ENCODE assay signal across 2 cellular contexts in the genomic region with DNA sequence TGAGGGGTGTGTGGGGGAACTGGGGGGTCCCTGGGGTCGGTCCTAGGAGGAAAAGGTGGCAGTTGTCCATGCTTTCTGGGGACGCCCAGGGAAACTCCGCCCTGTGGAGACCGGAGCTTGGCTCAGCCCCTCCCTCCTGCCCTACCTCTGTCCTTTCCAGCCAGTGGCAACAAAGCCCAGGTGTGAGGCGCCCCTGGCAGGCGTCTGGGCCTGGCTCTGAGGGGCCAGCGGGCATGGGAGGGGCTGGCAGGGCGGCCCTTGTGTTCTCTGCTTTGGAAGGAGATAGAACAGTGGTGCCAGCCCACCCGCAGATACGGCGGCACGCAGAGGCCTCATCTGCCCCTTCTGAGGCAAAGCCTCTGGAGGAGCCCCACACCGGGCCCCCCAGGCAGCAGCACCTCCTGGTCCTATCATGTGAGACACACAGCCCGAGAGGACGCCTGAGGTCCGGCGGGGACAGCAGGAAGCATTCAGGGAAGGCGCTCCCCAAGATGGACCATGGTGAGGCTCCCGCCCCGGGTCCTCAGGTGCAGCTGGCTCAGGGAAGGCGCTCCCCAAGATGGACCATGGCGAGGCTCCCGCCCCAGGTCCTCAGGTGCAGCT.
TF ChIP-seq lines count a peak whose summit lies in the region.

No MANE protein-coding gene starts in this region.

TF ChIP-seq in HCT116, 20 proteins besides CTCF, POLR2A, EP300 and RAD21:
- no peak for TF ChIP-seq REST (IDR thresholded peaks at IDR 0.05; ENCODE audit: low read depth)
- TF ChIP-seq POLR2AphosphoS5 (IDR thresholded peaks at IDR 0.05; ENCODE audit: low read depth, low read length) = no peak
- no peak for TF ChIP-seq EZH2phosphoT487 (IDR thresholded peaks at IDR 0.05; ENCODE audit: borderline replicate concordance)
- TF ChIP-seq ZFX (IDR thresholded peaks at IDR 0.05) = no peak
- TF ChIP-seq ZNF274 (IDR thresholded peaks at IDR 0.05; ENCODE audit: low read depth, low read length) = no peak
- no peak for TF ChIP-seq CEBPB (IDR thresholded peaks at IDR 0.05; ENCODE audit: low read depth)
- TF ChIP-seq SP1 (IDR thresholded peaks at IDR 0.05; ENCODE audit: low read depth) = no peak
- TF ChIP-seq EGR1 (IDR thresholded peaks at IDR 0.05; ENCODE audit: low read depth) = no peak
- TF ChIP-seq FOSL1 (IDR thresholded peaks at IDR 0.05; ENCODE audit: low read depth) = no peak
- TF ChIP-seq SRF (IDR thresholded peaks at IDR 0.05; ENCODE audit: low read depth) = no peak
- TF ChIP-seq ELF1 (IDR thresholded peaks at IDR 0.05; ENCODE audit: borderline replicate concordance, low read depth) = no peak
- TF ChIP-seq JUND (IDR thresholded peaks at IDR 0.05) = no peak

TF ChIP-seq in WTC11, 78 proteins besides CTCF, POLR2A, EP300 and RAD21 (continued from another document):
- TF ChIP-seq GRHL2 (CRISPR knock-in tag; IDR thresholded peaks at IDR 0.05; ENCODE audit: insufficient replicate concordance, severe bottlenecking) = no peak
- TF ChIP-seq FOXK1 (CRISPR knock-in tag; IDR thresholded peaks at IDR 0.05) = no peak
